24 cellular contexts compared by ENCODE assay signal in the genomic region with DNA sequence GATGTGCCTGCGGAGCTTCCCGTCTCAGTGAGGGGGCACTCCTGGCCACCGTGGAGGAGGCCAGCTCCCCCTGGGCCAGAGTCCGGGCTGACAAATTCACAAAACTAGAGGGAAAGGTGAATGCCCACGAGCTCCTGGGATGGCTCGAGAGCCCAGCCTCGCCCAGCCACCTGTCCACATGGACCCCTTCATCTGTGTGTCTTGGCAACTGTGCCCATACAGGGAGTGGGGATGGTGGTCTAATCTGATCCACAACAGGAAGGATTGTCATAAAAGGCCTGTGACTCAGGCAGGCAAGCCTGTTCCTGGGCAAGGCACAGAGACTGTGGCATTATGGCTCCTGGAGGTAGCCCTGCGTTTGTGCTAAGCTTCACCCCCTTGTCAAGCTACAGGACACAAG. TPM values are rescaled to one million over a fixed set of nuclear protein-coding genes. Genes with fewer than 3 reads are reported as not detected.
A peak's percentile ranks its signal among the peaks of the same experiment; 100 is the strongest.
DNase-seq lines count a peak whose midpoint lies in the region; ATAC-seq and TF ChIP-seq lines count a peak whose summit lies in the region.
"Had no signal": no experiment of that assay in that cellular context is flagged by ENCODE, and none has a peak within 500 bp of the region (broad histone marks: within the 10 kb centered on the region; RNA-seq: fewer than 3 reads in every experiment).

No MANE protein-coding gene starts in this region.

- WGBS in esophagus muscularis mucosa = 54% methylated on average over 5 of the region's 8 CpGs

- peaks cover 97% of the 10 kb centered on the region for H3K4me1 Mint-ChIP-seq in nephron progenitor cell
- H3K4me1 Mint-ChIP-seq: activated naive CD8-positive, alpha-beta T cell treated with anti-CD3 and anti-CD28 coated beads, Interleukin-2, amount 10 ng/mL, durations not matched to agents 7 days and 5 days had no signal

- peak overlapping the region; percentile 98 for H3K27ac Mint-ChIP-seq in nephron progenitor cell
- H3K27ac Mint-ChIP-seq: activated naive CD8-positive, alpha-beta T cell treated with anti-CD3 and anti-CD28 coated beads, Interleukin-2, amount 10 ng/mL, durations not matched to agents 7 days and 5 days had no signal

- intact Hi-C loops in esophagus muscularis mucosa (cut with DNase I) = no loop called here
- intact Hi-C loops in upper lobe of right lung (cut with DNase I) = no loop called here

- TF ChIP-seq CTCF in RWPE1 (conservative IDR thresholded peaks at IDR 0.05; ENCODE audit: low read depth) (no peak), esophagus muscularis mucosa (IDR thresholded peaks at IDR 0.05) (no peak), nephron progenitor cell (IDR thresholded peaks at IDR 0.05) (no peak), upper lobe of right lung (IDR thresholded peaks at IDR 0.05) (no peak)

- H3K4me3 Mint-ChIP-seq in nephron progenitor cell = no peak overlapping the region
- H3K4me3 Mint-ChIP-seq: activated naive CD8-positive, alpha-beta T cell treated with anti-CD3 and anti-CD28 coated beads, Interleukin-2, amount 10 ng/mL, durations not matched to agents 7 days and 5 days; dendritic cell treated with granulocyte-macrophage colony-stimulating factor and Interleukin-4, amounts not matched to agents 40 ng/mL and 50 ng/mL, for 4 days had no signal

- H3K27me3 Mint-ChIP-seq in nephron progenitor cell (ENCODE audit: low read depth, poor library complexity) = no peaks in the 10 kb centered on the region
- H3K27me3 Mint-ChIP-seq: activated naive CD8-positive, alpha-beta T cell treated with anti-CD3 and anti-CD28 coated beads, Interleukin-2, amount 10 ng/mL, durations not matched to agents 7 days and 5 days; dendritic cell treated with granulocyte-macrophage colony-stimulating factor and Interleukin-4, amounts not matched to agents 40 ng/mL and 50 ng/mL, for 4 days had no signal

- peaks cover 59% of the 10 kb centered on the region for H3K36me3 Mint-ChIP-seq in nephron progenitor cell (ENCODE audit: low read depth)

- H3K27me3 ChIP-seq in esophagus muscularis mucosa (no peaks in the 10 kb centered on the region), upper lobe of right lung (no peaks in the 10 kb centered on the region)
- H3K27me3 ChIP-seq: ascending aorta had no signal

- no peak for TF ChIP-seq POLR2A in esophagus muscularis mucosa (IDR thresholded peaks at IDR 0.05; ENCODE audit: low read depth)

- H3K36me3 ChIP-seq in esophagus muscularis mucosa (peaks cover 18 to 84% (median 63%) of the 10 kb centered on the region in 4 donors), upper lobe of right lung (peaks cover 47% of the 10 kb centered on the region)

- no peak for ATAC-seq in upper lobe of right lung
- ATAC-seq in GM18511 (IDR thresholded peaks at IDR 0.05; ENCODE audit: unreplicated experiment) = no peak

- POLR2A ChIA-PET in RWPE1 (lab: Yijun Ruan, JAX; ENCODE audit: low non-redundant PET) = no interaction called here

- H3K9me3 Mint-ChIP-seq in nephron progenitor cell = no peaks in the 10 kb centered on the region
- H3K9me3 Mint-ChIP-seq: activated naive CD8-positive, alpha-beta T cell treated with anti-CD3 and anti-CD28 coated beads, Interleukin-2, amount 10 ng/mL, durations not matched to agents 7 days and 5 days; dendritic cell treated with granulocyte-macrophage colony-stimulating factor and Interleukin-4, amounts not matched to agents 40 ng/mL and 50 ng/mL, for 4 days had no signal

- TF ChIP-seq EP300 in esophagus muscularis mucosa (IDR thresholded peaks at IDR 0.05) = no peak

- CTCF ChIA-PET in RWPE1 (lab: Yijun Ruan, JAX) = no interaction called here

- H3K9me3 ChIP-seq in esophagus muscularis mucosa (no peaks in the 10 kb centered on the region), upper lobe of right lung (no peaks in the 10 kb centered on the region)
- H3K9me3 ChIP-seq: ascending aorta had no signal

- H3K27ac ChIP-seq in RWPE1 = 0 out of 2 replicates have a peak overlapping the region, but pooled peaks have one; percentile 3
- peak overlapping the region; percentile 53 to 72 (median 66) for H3K27ac ChIP-seq in esophagus muscularis mucosa (replicated peaks in 1 of 4)
- peak overlapping the region; percentile 45 for H3K27ac ChIP-seq in upper lobe of right lung
- H3K27ac ChIP-seq: C4-2B, KMS-11 had no signal

- H3K4me3 ChIP-seq in esophagus muscularis mucosa (no peak overlapping the region), upper lobe of right lung (no peak overlapping the region)
- H3K4me3 ChIP-seq: ascending aorta, skin epidermis had no signal

- H3K4me1 ChIP-seq in esophagus muscularis mucosa (peaks cover 28 to 55% (median 49%) of the 10 kb centered on the region in 4 donors), upper lobe of right lung (peaks cover 30% of the 10 kb centered on the region)
- H3K4me1 ChIP-seq: ascending aorta had no signal

- DNase-seq in RWPE1 (ENCODE audit: low spot score) = no peak
- DNase-seq in esophagus muscularis mucosa (ENCODE audit: extremely low spot score) = no peak
- no peak for DNase-seq in nephron progenitor cell
- no peak for DNase-seq in upper lobe of right lung
- DNase-seq in NCI-H524 treated with DMSO at 0.1 percent for 48 hours (lab: John Stamatoyannopoulos, UW) = no peak
- DNase-seq in DMS79 treated with DMSO at 0.1 percent for 48 hours (lab: John Stamatoyannopoulos, UW) = no peak
- DNase-seq: activated CD8-positive, alpha-beta memory T cell treated with anti-CD3 and anti-CD28 coated beads for 24 hours; activated effector memory CD4-positive, alpha-beta T cell treated with anti-CD3 and anti-CD28 coated beads, Interleukin-2, amount 50 U/mL, for 16 hours; activated naive CD8-positive, alpha-beta T cell treated with anti-CD3 and anti-CD28 coated beads, Interleukin-2, amount 10 ng/mL, durations not matched to agents 7 days and 5 days; Calu3; caudate nucleus; MM.1S; NCI-H1436; NCI-H446 treated with DMSO at 0.1 percent for 48 hours; occipital lobe; RPMI8226; stimulated activated CD4-positive, alpha-beta T cell treated with anti-CD3 and anti-CD28 coated beads, Interleukin-1b, Interleukin-23, amount 100 ng/mL, for 48 hours; trophoblast cell had no signal

RNA-seq across cellular contexts. Expression of gene CAPS, which starts 19.9 kb away (rescaled TPM):
- 10 to 100 TPM in 3 of 4 donors, 1 to 10 TPM in 1; 5.5 to 16.1 (median 15.2) TPM for total RNA-seq in esophagus muscularis mucosa
- total RNA-seq in upper lobe of right lung = 12.5 TPM

RNA-seq across cellular contexts. Expression of gene VMAC, which starts 29.3 kb away (rescaled TPM):
- total RNA-seq in esophagus muscularis mucosa = 10 to 100 TPM in 1 of 4 donors, 1 to 10 TPM in 3; 5.0 to 12.5 (median 7.6) TPM
- 6.8 TPM for total RNA-seq in upper lobe of right lung

RNA-seq across cellular contexts. Expression of gene NDUFA11, which starts 30.4 kb away (rescaled TPM):
- total RNA-seq in esophagus muscularis mucosa (100 to 1,000 TPM; 292 to 378 (median 314) TPM), upper lobe of right lung (134 TPM)

RNA-seq across cellular contexts. Expression of gene RANBP3, which starts 43.9 kb away (rescaled TPM):
- 100 to 1,000 TPM in 2 of 4 donors, 10 to 100 TPM in 2; 92.2 to 127 (median 102) TPM for total RNA-seq in esophagus muscularis mucosa
- total RNA-seq in upper lobe of right lung = 65.5 TPM

Comparison
In these comparisons a context has a peak if more than half of its experiments do, and no peak if none do; other contexts are left out.
1. H3K27ac ChIP-seq: peak in every context shown above with its lines; median percentile 66 in esophagus muscularis mucosa; 45 in upper lobe of right lung; 3 in RWPE1.